8 cellular contexts compared by ENCODE assay signal in the genomic region with DNA sequence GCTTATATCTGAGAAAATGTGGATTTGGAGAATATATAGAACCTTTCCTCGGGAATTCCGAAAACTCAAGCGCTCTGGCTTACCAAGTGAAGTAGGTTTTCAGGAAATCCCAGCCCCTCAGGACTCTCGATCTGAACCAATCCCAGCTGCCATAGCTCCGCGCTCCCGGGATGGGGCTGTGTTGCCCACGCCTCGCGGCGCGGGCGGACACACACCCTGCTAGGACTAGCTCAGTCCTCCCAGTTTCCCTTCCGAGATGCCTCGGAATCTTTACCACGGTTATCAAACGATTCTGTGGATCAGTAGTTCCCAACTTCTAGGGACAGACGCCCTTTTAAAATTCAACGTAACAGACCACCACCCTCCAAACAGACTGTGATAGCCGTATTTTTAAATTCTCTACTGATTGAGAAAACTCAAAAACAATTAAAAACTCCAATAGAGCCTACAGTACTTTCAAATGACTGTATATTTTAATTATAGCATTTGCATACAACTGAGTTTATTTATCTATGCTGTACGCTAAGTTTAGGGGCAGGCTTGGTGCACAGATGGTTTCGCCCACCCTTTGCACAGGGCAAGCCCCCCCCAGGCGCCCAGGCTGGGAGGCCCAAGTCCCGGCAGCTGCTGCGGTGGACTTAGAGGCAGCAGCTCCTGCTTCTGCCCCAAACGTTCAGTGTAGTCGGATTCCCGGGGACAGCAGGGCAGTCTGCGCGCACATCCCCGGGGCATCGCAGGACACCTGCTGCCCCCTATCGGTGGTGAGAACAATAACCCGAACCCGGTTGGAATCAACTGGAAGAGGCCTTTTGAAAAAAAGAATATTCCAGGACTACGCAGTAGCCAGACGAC. TPM values are rescaled to one million over a fixed set of nuclear protein-coding genes. Genes with fewer than 3 reads are reported as not detected.
DNase-seq lines count a peak whose midpoint lies in the region; ATAC-seq and TF ChIP-seq lines count a peak whose summit lies in the region.

No MANE protein-coding gene starts in this region.

- no peak overlapping the region for H3K27ac Mint-ChIP-seq in WTC11

- peaks cover 29% of the 10 kb centered on the region for H3K27me3 Mint-ChIP-seq in WTC11 (ENCODE audit: low read depth)

- no peaks in the 10 kb centered on the region for H3K36me3 Mint-ChIP-seq in WTC11

- no peaks in the 10 kb centered on the region for H3K9me3 Mint-ChIP-seq in WTC11

- H3K4me1 Mint-ChIP-seq in WTC11 = peaks cover 15% of the 10 kb centered on the region

- POLR2A ChIA-PET in WTC11 (lab: Charles Lee) = interaction anchor here (0.6 to 1.3 kb wide), 2 partner anchors 8 to 94 kb away, joined by 4 to 5 read pairs; no protein-coding TSS in a partner anchor

- peak; percentile 83 for DNase-seq in SIG-M5 treated with dmso at 0.1 percent for 504 hours (lab: John Stamatoyannopoulos, UW; ENCODE audit: unreplicated experiment)
- DNase-seq in SIG-M5 (lab: John Stamatoyannopoulos, UW) = no peak
- DNase-seq in NCI-H2029 (lab: John Stamatoyannopoulos, UW) = peak; percentile 75
- DNase-seq in WTC11 (ENCODE audit: low spot score) = peak; percentile 82
- peak; percentile 78 for DNase-seq in cerebellar cortex (ENCODE audit: low spot score)
- DNase-seq in islet precursor cell = peak; percentile 94
- peak; percentile 54 for DNase-seq in stimulated activated CD4-positive, alpha-beta T cell treated with anti-CD3 and anti-CD28 coated beads, Interleukin-12 subunit alpha, Interleukin-12 subunit beta, amount 100 ng/mL, for 4 hours

- CTCF ChIA-PET in WTC11 (lab: Charles Lee) = interaction anchor here (0.6 to 4.4 kb wide), 58 partner anchors 8 to 323 kb away, joined by 3 to 64 read pairs (median 4); a partner anchor contains a TSS

- ATAC-seq in HG02852 (IDR thresholded peaks at IDR 0.05; ENCODE audit: unreplicated experiment) = peak; percentile 51
- ATAC-seq in WTC11 = peak; percentile 67

- TF ChIP-seq CTCF in WTC11 (IDR thresholded peaks at IDR 0.05) = peak; percentile 91

- H3K4me3 Mint-ChIP-seq in WTC11 = peak overlapping the region; percentile 87

TF ChIP-seq in WTC11, 78 proteins besides CTCF, POLR2A, EP300 and RAD21 (continues in another document):
- TF ChIP-seq SMAD4 (CRISPR knock-in tag; IDR thresholded peaks at IDR 0.05) (no peak), MXD4 (CRISPR knock-in tag; IDR thresholded peaks at IDR 0.05; ENCODE audit: borderline replicate concordance) (no peak), FOXK1 (CRISPR knock-in tag; IDR thresholded peaks at IDR 0.05) (0 out of 2 replicates have a peak, but pooled peaks have one; percentile 26), ZBTB21 (CRISPR knock-in tag; IDR thresholded peaks at IDR 0.05; ENCODE audit: borderline replicate concordance) (no peak), EMX1 (CRISPR knock-in tag; IDR thresholded peaks at IDR 0.05) (no peak), GABPB1 (CRISPR knock-in tag; IDR thresholded peaks at IDR 0.05) (no peak), JUN (CRISPR knock-in tag; IDR thresholded peaks at IDR 0.05) (no peak)
- TF ChIP-seq, protein P1, sequence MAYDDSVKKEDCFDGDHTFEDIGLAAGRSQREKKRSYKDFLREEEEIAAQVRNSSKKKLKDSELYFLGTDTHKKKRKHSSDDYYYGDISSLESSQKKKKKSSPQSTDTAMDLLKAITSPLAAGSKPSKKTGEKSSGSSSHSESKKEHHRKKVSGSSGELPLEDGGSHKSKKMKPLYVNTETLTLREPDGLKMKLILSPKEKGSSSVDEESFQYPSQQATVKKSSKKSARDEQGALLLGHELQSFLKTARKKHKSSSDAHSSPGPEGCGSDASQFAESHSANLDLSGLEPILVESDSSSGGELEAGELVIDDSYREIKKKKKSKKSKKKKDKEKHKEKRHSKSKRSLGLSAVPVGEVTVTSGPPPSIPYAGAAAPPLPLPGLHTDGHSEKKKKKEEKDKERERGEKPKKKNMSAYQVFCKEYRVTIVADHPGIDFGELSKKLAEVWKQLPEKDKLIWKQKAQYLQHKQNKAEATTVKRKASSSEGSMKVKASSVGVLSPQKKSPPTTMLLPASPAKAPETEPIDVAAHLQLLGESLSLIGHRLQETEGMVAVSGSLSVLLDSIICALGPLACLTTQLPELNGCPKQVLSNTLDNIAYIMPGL (CRISPR knock-in tag; IDR thresholded peaks at IDR 0.05) = peak; percentile 66; the same call in 1 of the 2 replicates
- TF ChIP-seq, protein P2, sequence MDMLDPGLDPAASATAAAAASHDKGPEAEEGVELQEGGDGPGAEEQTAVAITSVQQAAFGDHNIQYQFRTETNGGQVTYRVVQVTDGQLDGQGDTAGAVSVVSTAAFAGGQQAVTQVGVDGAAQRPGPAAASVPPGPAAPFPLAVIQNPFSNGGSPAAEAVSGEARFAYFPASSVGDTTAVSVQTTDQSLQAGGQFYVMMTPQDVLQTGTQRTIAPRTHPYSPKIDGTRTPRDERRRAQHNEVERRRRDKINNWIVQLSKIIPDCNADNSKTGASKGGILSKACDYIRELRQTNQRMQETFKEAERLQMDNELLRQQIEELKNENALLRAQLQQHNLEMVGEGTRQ (CRISPR knock-in tag; IDR thresholded peaks at IDR 0.05) = no peak
- TF ChIP-seq, protein P3, sequence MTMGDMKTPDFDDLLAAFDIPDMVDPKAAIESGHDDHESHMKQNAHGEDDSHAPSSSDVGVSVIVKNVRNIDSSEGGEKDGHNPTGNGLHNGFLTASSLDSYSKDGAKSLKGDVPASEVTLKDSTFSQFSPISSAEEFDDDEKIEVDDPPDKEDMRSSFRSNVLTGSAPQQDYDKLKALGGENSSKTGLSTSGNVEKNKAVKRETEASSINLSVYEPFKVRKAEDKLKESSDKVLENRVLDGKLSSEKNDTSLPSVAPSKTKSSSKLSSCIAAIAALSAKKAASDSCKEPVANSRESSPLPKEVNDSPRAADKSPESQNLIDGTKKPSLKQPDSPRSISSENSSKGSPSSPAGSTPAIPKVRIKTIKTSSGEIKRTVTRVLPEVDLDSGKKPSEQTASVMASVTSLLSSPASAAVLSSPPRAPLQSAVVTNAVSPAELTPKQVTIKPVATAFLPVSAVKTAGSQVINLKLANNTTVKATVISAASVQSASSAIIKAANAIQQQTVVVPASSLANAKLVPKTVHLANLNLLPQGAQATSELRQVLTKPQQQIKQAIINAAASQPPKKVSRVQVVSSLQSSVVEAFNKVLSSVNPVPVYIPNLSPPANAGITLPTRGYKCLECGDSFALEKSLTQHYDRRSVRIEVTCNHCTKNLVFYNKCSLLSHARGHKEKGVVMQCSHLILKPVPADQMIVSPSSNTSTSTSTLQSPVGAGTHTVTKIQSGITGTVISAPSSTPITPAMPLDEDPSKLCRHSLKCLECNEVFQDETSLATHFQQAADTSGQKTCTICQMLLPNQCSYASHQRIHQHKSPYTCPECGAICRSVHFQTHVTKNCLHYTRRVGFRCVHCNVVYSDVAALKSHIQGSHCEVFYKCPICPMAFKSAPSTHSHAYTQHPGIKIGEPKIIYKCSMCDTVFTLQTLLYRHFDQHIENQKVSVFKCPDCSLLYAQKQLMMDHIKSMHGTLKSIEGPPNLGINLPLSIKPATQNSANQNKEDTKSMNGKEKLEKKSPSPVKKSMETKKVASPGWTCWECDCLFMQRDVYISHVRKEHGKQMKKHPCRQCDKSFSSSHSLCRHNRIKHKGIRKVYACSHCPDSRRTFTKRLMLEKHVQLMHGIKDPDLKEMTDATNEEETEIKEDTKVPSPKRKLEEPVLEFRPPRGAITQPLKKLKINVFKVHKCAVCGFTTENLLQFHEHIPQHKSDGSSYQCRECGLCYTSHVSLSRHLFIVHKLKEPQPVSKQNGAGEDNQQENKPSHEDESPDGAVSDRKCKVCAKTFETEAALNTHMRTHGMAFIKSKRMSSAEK (CRISPR knock-in tag; IDR thresholded peaks at IDR 0.05; ENCODE audit: borderline replicate concordance) = no peak
- TF ChIP-seq, protein P4, sequence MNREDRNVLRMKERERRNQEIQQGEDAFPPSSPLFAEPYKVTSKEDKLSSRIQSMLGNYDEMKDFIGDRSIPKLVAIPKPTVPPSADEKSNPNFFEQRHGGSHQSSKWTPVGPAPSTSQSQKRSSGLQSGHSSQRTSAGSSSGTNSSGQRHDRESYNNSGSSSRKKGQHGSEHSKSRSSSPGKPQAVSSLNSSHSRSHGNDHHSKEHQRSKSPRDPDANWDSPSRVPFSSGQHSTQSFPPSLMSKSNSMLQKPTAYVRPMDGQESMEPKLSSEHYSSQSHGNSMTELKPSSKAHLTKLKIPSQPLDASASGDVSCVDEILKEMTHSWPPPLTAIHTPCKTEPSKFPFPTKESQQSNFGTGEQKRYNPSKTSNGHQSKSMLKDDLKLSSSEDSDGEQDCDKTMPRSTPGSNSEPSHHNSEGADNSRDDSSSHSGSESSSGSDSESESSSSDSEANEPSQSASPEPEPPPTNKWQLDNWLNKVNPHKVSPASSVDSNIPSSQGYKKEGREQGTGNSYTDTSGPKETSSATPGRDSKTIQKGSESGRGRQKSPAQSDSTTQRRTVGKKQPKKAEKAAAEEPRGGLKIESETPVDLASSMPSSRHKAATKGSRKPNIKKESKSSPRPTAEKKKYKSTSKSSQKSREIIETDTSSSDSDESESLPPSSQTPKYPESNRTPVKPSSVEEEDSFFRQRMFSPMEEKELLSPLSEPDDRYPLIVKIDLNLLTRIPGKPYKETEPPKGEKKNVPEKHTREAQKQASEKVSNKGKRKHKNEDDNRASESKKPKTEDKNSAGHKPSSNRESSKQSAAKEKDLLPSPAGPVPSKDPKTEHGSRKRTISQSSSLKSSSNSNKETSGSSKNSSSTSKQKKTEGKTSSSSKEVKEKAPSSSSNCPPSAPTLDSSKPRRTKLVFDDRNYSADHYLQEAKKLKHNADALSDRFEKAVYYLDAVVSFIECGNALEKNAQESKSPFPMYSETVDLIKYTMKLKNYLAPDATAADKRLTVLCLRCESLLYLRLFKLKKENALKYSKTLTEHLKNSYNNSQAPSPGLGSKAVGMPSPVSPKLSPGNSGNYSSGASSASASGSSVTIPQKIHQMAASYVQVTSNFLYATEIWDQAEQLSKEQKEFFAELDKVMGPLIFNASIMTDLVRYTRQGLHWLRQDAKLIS (CRISPR knock-in tag; IDR thresholded peaks at IDR 0.05; ENCODE audit: borderline replicate concordance) = no peak

RNA-seq across cellular contexts. Expression of a gene that starts 52.3 kb away (rescaled TPM):
- not detected in 3 replicates for total RNA-seq in WTC11 (2021)
